ENCODE assay signal across 1 cellular context in genomic region chr11:64304032-64304315, GRCh38.
TF ChIP-seq lines count a peak whose summit lies in the region.

No MANE protein-coding gene starts in this region.

TF ChIP-seq in endothelial cell of umbilical vein, 7 proteins besides CTCF, POLR2A, EP300 and RAD21:
- no peak for TF ChIP-seq GATA2 (IDR thresholded peaks at IDR 0.05; ENCODE audit: insufficient read depth, insufficient read length, low read depth, low read length)
- no peak for TF ChIP-seq POLR2AphosphoS5 (IDR thresholded peaks at IDR 0.05; ENCODE audit: insufficient read depth, low read depth, low read length)
- TF ChIP-seq MAX (IDR thresholded peaks at IDR 0.05; ENCODE audit: insufficient read depth, insufficient read length) = no peak
- TF ChIP-seq MYC (IDR thresholded peaks at IDR 0.05; ENCODE audit: low read depth, low read length) = no peak
- TF ChIP-seq EZH2 (IDR thresholded peaks at IDR 0.05; ENCODE audit: borderline replicate concordance, low read depth, low read length, severe bottlenecking) = no peak
- TF ChIP-seq FOS (IDR thresholded peaks at IDR 0.05; ENCODE audit: borderline replicate concordance, insufficient read depth, low read length) = no peak
- no peak for TF ChIP-seq JUN (IDR thresholded peaks at IDR 0.05; ENCODE audit: borderline replicate concordance, insufficient read depth, insufficient read length, low read depth)
TF ChIP-seq in endothelial cell of umbilical vein: peak in this region for 0.
